Comparison of ENCODE assay signal across 8 cellular contexts in genomic region chr10:47646686-47647280, GRCh38.
DNase-seq lines count a peak whose midpoint lies in the region; ATAC-seq and TF ChIP-seq lines count a peak whose summit lies in the region.
"Not testable (repeated sequence)": the region's sequence is repeated elsewhere in the genome, so short reads cannot be mapped to it uniquely, and the experiment has no call there.

No MANE protein-coding gene starts in this region.

- not testable (repeated sequence) for ATAC-seq in heart right ventricle; natural killer cell treated with Interleukin-12 subunit alpha and Interleukin-12 subunit beta and Interleukin-15 and Interleukin-18, amount 100 ng/mL, for 72 hours
- ATAC-seq in stimulated activated naive CD8-positive, alpha-beta T cell treated with anti-CD3 and anti-CD28 coated beads, Interleukin-15, Interleukin-2, amounts not matched to agents 100 U/mL and 50 U/mL, for 24 hours = peak; percentile 49

- not testable (repeated sequence) for H3K4me1 ChIP-seq in heart right ventricle

- H3K4me1 Mint-ChIP-seq in activated naive CD8-positive, alpha-beta T cell treated with anti-CD3 and anti-CD28 coated beads for 36 hours; natural killer cell treated with Interleukin-12 subunit alpha and Interleukin-12 subunit beta and Interleukin-15 and Interleukin-18, amount 100 ng/mL, for 72 hours (ENCODE audit: low read depth in 2 of 2): not testable (repeated sequence)

- H3K27ac ChIP-seq in heart right ventricle = not testable (repeated sequence)

- not testable (repeated sequence) for H3K27ac Mint-ChIP-seq in activated naive CD8-positive, alpha-beta T cell treated with anti-CD3 and anti-CD28 coated beads for 36 hours; natural killer cell treated with Interleukin-12 subunit alpha and Interleukin-12 subunit beta and Interleukin-15 and Interleukin-18, amount 100 ng/mL, for 72 hours

- not testable (repeated sequence) for H3K9me3 ChIP-seq in heart right ventricle

- not testable (repeated sequence) for H3K27me3 ChIP-seq in heart right ventricle

- H3K4me3 ChIP-seq in heart right ventricle = not testable (repeated sequence)

- not testable (repeated sequence) for H3K36me3 Mint-ChIP-seq in activated naive CD8-positive, alpha-beta T cell treated with anti-CD3 and anti-CD28 coated beads for 36 hours; natural killer cell treated with Interleukin-12 subunit alpha and Interleukin-12 subunit beta and Interleukin-15 and Interleukin-18, amount 100 ng/mL, for 72 hours

- DNase-seq in CD1c-positive myeloid dendritic cell (ENCODE audit: extremely low spot score) = peak; percentile 51
- DNase-seq in H4 (ENCODE audit: low spot score) = peak; percentile 50
- peak; percentile 46 for DNase-seq in RPMI8226
- DNase-seq in activated naive CD8-positive, alpha-beta T cell treated with anti-CD3 and anti-CD28 coated beads for 36 hours = peak; percentile 6
- peak; percentile 15 to 56 for DNase-seq in dermis microvascular lymphatic vessel endothelial cell (ENCODE audit: low read depth in 2 of 2)
- peak in 1 of 2 donors; percentile 12 for DNase-seq in heart right ventricle
- DNase-seq in natural killer cell treated with Interleukin-12 subunit alpha and Interleukin-12 subunit beta and Interleukin-15 and Interleukin-18, amount 100 ng/mL, for 72 hours (ENCODE audit: low spot score) = peak; percentile 56
- DNase-seq in stimulated activated naive CD8-positive, alpha-beta T cell treated with anti-CD3 and anti-CD28 coated beads, Interleukin-15, Interleukin-2, amounts not matched to agents 100 U/mL and 50 U/mL, for 24 hours = peak; percentile 25

- intact Hi-C loops in heart right ventricle (cut with DNase I) = not testable (repeated sequence)

- WGBS in heart right ventricle, 2 donors = 7 to 8% methylated on average over 1 of the region's 2 CpGs

- H3K36me3 ChIP-seq in heart right ventricle = not testable (repeated sequence)

- not testable (repeated sequence) for H3K27me3 Mint-ChIP-seq in activated naive CD8-positive, alpha-beta T cell treated with anti-CD3 and anti-CD28 coated beads for 36 hours; natural killer cell treated with Interleukin-12 subunit alpha and Interleukin-12 subunit beta and Interleukin-15 and Interleukin-18, amount 100 ng/mL, for 72 hours

- not testable (repeated sequence) for H3K4me3 Mint-ChIP-seq in activated naive CD8-positive, alpha-beta T cell treated with anti-CD3 and anti-CD28 coated beads for 36 hours; natural killer cell treated with Interleukin-12 subunit alpha and Interleukin-12 subunit beta and Interleukin-15 and Interleukin-18, amount 100 ng/mL, for 72 hours

- peak in 7 of 9 donors; percentile 48 to 66 (median 53) for TF ChIP-seq CTCF in heart right ventricle (IDR thresholded peaks at IDR 0.05)

- not testable (repeated sequence) for H3K9me3 Mint-ChIP-seq in activated naive CD8-positive, alpha-beta T cell treated with anti-CD3 and anti-CD28 coated beads for 36 hours; natural killer cell treated with Interleukin-12 subunit alpha and Interleukin-12 subunit beta and Interleukin-15 and Interleukin-18, amount 100 ng/mL, for 72 hours
